ENCODE assay signal across 12 cellular contexts in the genomic region with DNA sequence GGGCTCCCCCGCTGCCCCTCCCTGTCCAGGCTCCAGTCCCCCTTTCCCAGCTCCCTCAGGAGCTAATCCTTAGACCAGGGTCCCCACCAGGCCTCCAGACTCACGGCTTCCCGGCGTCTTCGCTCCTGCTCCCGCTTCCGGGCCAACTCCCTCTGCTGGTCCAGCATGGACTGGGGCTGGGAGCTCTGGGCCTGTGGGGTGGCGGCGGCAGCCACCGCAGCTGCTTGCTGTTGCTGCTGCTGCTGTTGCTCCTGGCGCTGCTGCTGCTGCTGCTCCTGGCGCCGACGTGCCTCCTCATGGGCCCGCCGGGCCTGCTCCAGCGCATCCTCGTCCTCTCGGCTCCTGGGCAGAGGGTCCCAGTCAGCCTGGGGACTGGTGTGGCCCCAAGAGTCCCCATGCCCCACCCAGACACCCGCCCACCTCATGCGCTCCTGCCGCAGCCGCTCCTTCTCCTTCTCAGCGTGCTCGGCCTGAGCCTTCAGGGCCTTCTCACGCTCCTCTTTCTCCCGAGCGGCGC. TPM values are rescaled to one million over a fixed set of nuclear protein-coding genes. Genes with fewer than 3 reads are reported as not detected.
"Had no signal": no experiment of that assay in that cellular context is flagged by ENCODE, and none has a peak within 500 bp of the region (broad histone marks: within the 10 kb centered on the region; RNA-seq: fewer than 3 reads in every experiment).

No MANE protein-coding gene starts in this region.

- H3K27ac ChIP-seq: body of pancreas, hepatocyte, parathyroid adenoma had no signal

- H3K4me2 ChIP-seq: hepatocyte had no signal

- DNase-seq: activated B cell treated with CpG ODN at 0.5 μM for 24 hours; activated CD4-positive, alpha-beta T cell treated with anti-CD3 and anti-CD28 coated beads, Interleukin-2, amount 10 ng/mL, durations not matched to agents 7 days and 5 days; activated CD8-positive, alpha-beta memory T cell treated with anti-CD3 and anti-CD28 coated beads for 24 hours; body of pancreas; effector CD4-positive, alpha-beta T cell; T-helper 17 cell; tibial artery had no signal

- ATAC-seq: gastroesophageal sphincter; stimulated activated effector memory CD8-positive, alpha-beta T cell treated with anti-CD3 and anti-CD28 coated beads, Interleukin-12 subunit alpha, Interleukin-12 subunit beta, amount 100 ng/mL, for 72 hours; T-helper 17 cell had no signal

- H3K9ac ChIP-seq: parathyroid adenoma had no signal

- H3K9me3 ChIP-seq: body of pancreas, gastroesophageal sphincter, tibial artery had no signal

- H3K27me3 ChIP-seq: body of pancreas, gastroesophageal sphincter, hepatocyte, tibial artery had no signal

- H3K4me1 ChIP-seq: body of pancreas had no signal

- H2AFZ ChIP-seq: hepatocyte, parathyroid adenoma had no signal

- H3K4me3 ChIP-seq: body of pancreas, gastroesophageal sphincter, hepatocyte, tibial artery had no signal

RNA-seq across cellular contexts. Expression of a gene that starts 6.4 kb away (rescaled TPM):
- total RNA-seq: activated B cell treated with CpG ODN at 0.5 μM for 24 hours, body of pancreas, myocyte, T-helper 17 cell had no signal

RNA-seq across cellular contexts. Expression of a gene that starts 37.9 kb away (rescaled TPM):
- total RNA-seq: activated B cell treated with CpG ODN at 0.5 μM for 24 hours; activated CD4-positive, alpha-beta T cell treated with anti-CD3 and anti-CD28 coated beads, Interleukin-2, amount 10 ng/mL, durations not matched to agents 7 days and 5 days had no signal
